ENCODE assay signal across 31 cellular contexts in genomic region chrX:120109378-120109777, GRCh38. TPM values are rescaled to one million over a fixed set of nuclear protein-coding genes. Genes with fewer than 3 reads are reported as not detected.
"Had no signal": no experiment of that assay in that cellular context is flagged by ENCODE, and none has a peak within 500 bp of the region (broad histone marks: within the 10 kb centered on the region; RNA-seq: fewer than 3 reads in every experiment).

No MANE protein-coding gene starts in this region.

- H3K27me3 ChIP-seq: stomach, suprapubic skin, testis, thyroid gland, tibial artery, transverse colon, upper lobe of left lung, upper lobe of right lung, uterus, vagina had no signal

- DNase-seq: stimulated activated CD4-positive, alpha-beta T cell treated with anti-CD3 and anti-CD28 coated beads, Interleukin-2, amount 100 ng/mL, for 48 hours; stimulated activated CD4-positive, alpha-beta T cell treated with anti-CD3 and anti-CD28 coated beads, Interleukin-4, amount 100 ng/mL, for 1 hour; stimulated activated CD4-positive, alpha-beta T cell treated with anti-CD3 and anti-CD28 coated beads, Interleukin-4, amount 100 ng/mL, for 24 hours; stimulated activated CD4-positive, alpha-beta T cell treated with anti-CD3 and anti-CD28 coated beads, Interleukin-4, amount 100 ng/mL, for 4 hours; stimulated activated CD8-positive, alpha-beta memory T cell treated with anti-CD3 and anti-CD28 coated beads, Interleukin-4, amount 100 ng/mL, for 48 hours; stimulated activated naive B cell treated with anti-CD40 and anti-IgM and Interleukin-4, amounts not matched to agents 10 μg/mL and 1 μg/mL and 100 μg/mL, for 72 hours; stimulated activated naive CD4-positive, alpha-beta T cell; stimulated activated naive CD4-positive, alpha-beta T cell treated with Interleukin-2 at 50 U/mL for 16 hours; stimulated activated naive CD8-positive, alpha-beta T cell treated with anti-CD3 and anti-CD28 coated beads, Interleukin-15, amount 100 ng/mL, for 72 hours; stomach; substantia nigra; testis; thyroid gland; tibial artery; transverse colon; trophoblast cell; upper lobe of left lung; upper lobe of right lung; uterus had no signal

- H3K4me3 ChIP-seq: stomach, suprapubic skin, testis, thoracic aorta, thyroid gland, tibial artery, tibial nerve, transverse colon, upper lobe of left lung, upper lobe of right lung, uterus, vagina had no signal

- ATAC-seq: stimulated activated effector memory CD8-positive, alpha-beta T cell treated with anti-CD3 and anti-CD28 coated beads, Interleukin-12 subunit alpha, Interleukin-12 subunit beta, amount 100 ng/mL, for 72 hours; stimulated activated memory B cell treated with anti-CD40 and anti-IgM and Interleukin-4, amounts not matched to agents 10 μg/mL and 1 μg/mL and 100 μg/mL, for 72 hours; stimulated activated naive B cell treated with anti-CD40 and anti-IgM and Interleukin-4, amounts not matched to agents 10 μg/mL and 1 μg/mL and 100 μg/mL, for 72 hours; stimulated activated naive CD8-positive, alpha-beta T cell treated with anti-CD3 and anti-CD28 coated beads, Interleukin-15, amount 100 ng/mL, for 72 hours; upper lobe of right lung had no signal

- H3K9me3 ChIP-seq: suprapubic skin, testis, thoracic aorta, thyroid gland, tibial artery, tibial nerve, transverse colon, upper lobe of right lung, uterus, vagina had no signal

- H3K4me1 ChIP-seq: stomach, suprapubic skin, testis, thyroid gland, tibial artery, tibial nerve, transverse colon, upper lobe of left lung, upper lobe of right lung, uterus, vagina had no signal

- FAIRE-seq: urothelium cell line had no signal

- H3K36me3 ChIP-seq: stomach, suprapubic skin, thoracic aorta, thyroid gland, tibial artery, tibial nerve, transverse colon, upper lobe of left lung, upper lobe of right lung, uterus, vagina had no signal

- H3K27ac ChIP-seq: stomach, suprapubic skin, testis, thoracic aorta, thyroid gland, tibial artery, tibial nerve, transverse colon, upper lobe of left lung, upper lobe of right lung, uterus, vagina had no signal

RNA-seq across cellular contexts. Expression of gene RHOXF1, which starts 6.3 kb away (rescaled TPM):
- total RNA-seq: stomach, temporal lobe, thoracic aorta, thyroid gland, tibial nerve, ureter, urinary bladder, vagina had no signal
- polyA plus RNA-seq: stomach, urinary bladder had no signal

RNA-seq across cellular contexts. Expression of gene RHOXF2B, which starts 31.9 kb away (rescaled TPM):
- total RNA-seq: stomach, subcutaneous adipose tissue, suprapubic skin, temporal lobe, thoracic aorta, tibial nerve, transverse colon, upper lobe of left lung, upper lobe of right lung, ureter, urinary bladder, uterus, vagina had no signal
- polyA plus RNA-seq: stomach, thymus, urinary bladder had no signal

RNA-seq across cellular contexts. Expression of gene RHOXF2, which starts 49.0 kb away (rescaled TPM):
- total RNA-seq: stomach, subcutaneous adipose tissue, suprapubic skin, temporal lobe, thoracic aorta, thyroid gland, tibial nerve, transverse colon, upper lobe of right lung, ureter, urinary bladder, uterus, vagina had no signal
- polyA plus RNA-seq: stomach, urinary bladder had no signal
